1 cellular context compared by ENCODE assay signal in genomic region chr17:39014044-39014794, GRCh38.
TF ChIP-seq lines count a peak whose summit lies in the region.

No MANE protein-coding gene starts in this region.

TF ChIP-seq in K562, 482 proteins besides CTCF, POLR2A, EP300 and RAD21 (continued from another document and continues in another):
- TF ChIP-seq ARHGAP35 (IDR thresholded peaks at IDR 0.05; ENCODE audit: partially characterized antibody) (no peak), ZNF583 (CRISPR knock-in tag; IDR thresholded peaks at IDR 0.05) (peak; percentile 99), XRCC5 (IDR thresholded peaks at IDR 0.05; ENCODE audit: low read depth, low read length) (no peak), EP400 (IDR thresholded peaks at IDR 0.05) (peak; percentile 1; the same call in 1 of the 2 replicates), UBTF (IDR thresholded peaks at IDR 0.05; ENCODE audit: borderline replicate concordance in 1 of 2, low read depth in 2 of 2, low read length in 2 of 2) (no peak), TAF7 (tag; IDR thresholded peaks at IDR 0.05) (peak; percentile 96), CBFB (CRISPR knock-in tag; IDR thresholded peaks at IDR 0.05) (no peak), ARID3B (CRISPR knock-in tag; IDR thresholded peaks at IDR 0.05; ENCODE audit: borderline replicate concordance) (peak; percentile 95; the same call in 1 of the 2 replicates), ZNF699 (CRISPR knock-in tag; IDR thresholded peaks at IDR 0.05; ENCODE audit: insufficient replicate concordance) (no peak), THAP12 (CRISPR knock-in tag; IDR thresholded peaks at IDR 0.05) (no peak), MCM7 (IDR thresholded peaks at IDR 0.05) (no peak), BRF2 (IDR thresholded peaks at IDR 0.05; ENCODE audit: borderline replicate concordance, insufficient read depth, insufficient read length) (no peak), LCOR (CRISPR knock-in tag; IDR thresholded peaks at IDR 0.05) (no peak), TFE3 (CRISPR knock-in tag; IDR thresholded peaks at IDR 0.05) (0 out of 2 replicates have a peak, but pooled peaks have one; percentile 22), SMAD1 (IDR thresholded peaks at IDR 0.05; ENCODE audit: low read depth, low read length, partially characterized antibody) (no peak), DPF2 (IDR thresholded peaks at IDR 0.05) (peak; percentile 90), KDM2B (CRISPR knock-in tag; IDR thresholded peaks at IDR 0.05) (peak; percentile 84; the same call in 1 of the 2 replicates), ZC3H8 (IDR thresholded peaks at IDR 0.05) (no peak), ZBTB17 (CRISPR knock-in tag; IDR thresholded peaks at IDR 0.05) (peak; percentile 94), NBN (IDR thresholded peaks at IDR 0.05; ENCODE audit: low read depth) (no peak), ZNF197 (CRISPR knock-in tag; IDR thresholded peaks at IDR 0.05; ENCODE audit: low read depth) (peak; percentile 96), PKNOX1 (IDR thresholded peaks at IDR 0.05) (no peak), COPS2 (conservative IDR thresholded peaks at IDR 0.05) (no peak), SAFB (IDR thresholded peaks at IDR 0.05; ENCODE audit: borderline replicate concordance, low read depth, low read length) (no peak), ZNF347 (CRISPR knock-in tag; IDR thresholded peaks at IDR 0.05; ENCODE audit: low read depth) (peak; percentile 84), CBX3 (IDR thresholded peaks at IDR 0.05; ENCODE audit: borderline replicate concordance in 1 of 2, low read length in 2 of 2) (no peak), TEAD1 (CRISPR knock-in tag; IDR thresholded peaks at IDR 0.05) (peak in 1 of 2 experiments; percentile 98; a peak in 2 of 4 replicates), ZNF384 (IDR thresholded peaks at IDR 0.05; ENCODE audit: low read depth, low read length) (no peak), HNRNPUL1 (IDR thresholded peaks at IDR 0.05; ENCODE audit: low read length) (no peak), PTRF (tag; IDR thresholded peaks at IDR 0.05) (peak; percentile 99), SP1 (CRISPR knock-in tag; IDR thresholded peaks at IDR 0.05) (no peak), DMBX1 (CRISPR knock-in tag; IDR thresholded peaks at IDR 0.05; ENCODE audit: borderline replicate concordance) (peak; percentile 100), ZNF407 (IDR thresholded peaks at IDR 0.05; ENCODE audit: low read depth) (no peak), CREBBP (IDR thresholded peaks at IDR 0.05; ENCODE audit: low read depth, low read length) (no peak), RFX7 (CRISPR knock-in tag; IDR thresholded peaks at IDR 0.05) (peak; percentile 92), TRIM28 (IDR thresholded peaks at IDR 0.05) (no peak), FOS (IDR thresholded peaks at IDR 0.05; ENCODE audit: extremely low read depth, insufficient read length) (no peak), ZBTB8A (IDR thresholded peaks at IDR 0.05; ENCODE audit: partially characterized antibody) (no peak), EWSR1 (IDR thresholded peaks at IDR 0.05; ENCODE audit: borderline replicate concordance, low read depth, partially characterized antibody) (no peak), AFF1 (IDR thresholded peaks at IDR 0.05; ENCODE audit: low read depth in 1 of 2, partially characterized antibody in 2 of 2) (peak in 1 of 2 experiments; percentile 71)
